In the genomic region with DNA sequence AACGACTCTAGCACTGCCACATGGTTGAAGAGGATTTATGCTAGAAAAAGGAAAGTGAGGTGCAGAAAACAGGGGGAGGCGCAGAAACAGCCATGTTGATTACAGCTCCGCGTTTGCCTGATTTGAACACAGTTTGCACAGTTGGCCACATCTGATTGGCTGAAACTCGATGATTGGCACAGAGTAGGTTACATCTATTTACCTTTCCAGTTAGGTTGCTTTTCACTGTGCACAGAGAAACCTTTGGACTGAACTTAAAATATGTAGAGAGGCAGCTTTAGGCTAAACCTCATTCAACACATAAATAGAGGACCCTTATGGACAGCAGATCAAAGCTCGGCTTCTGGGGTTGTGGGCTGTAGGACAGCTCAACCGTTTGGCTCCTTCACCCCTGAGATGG, we compare ENCODE assay signal across 20 cellular contexts.
DNase-seq lines count a peak whose midpoint lies in the region; ATAC-seq, FAIRE-seq and TF ChIP-seq lines count a peak whose summit lies in the region.
"Had no signal": no experiment of that assay in that cellular context is flagged by ENCODE, and none has a peak within 500 bp of the region (broad histone marks: within the 10 kb centered on the region; RNA-seq: fewer than 3 reads in every experiment).

No MANE protein-coding gene starts in this region.

- H3K9me3 ChIP-seq in HepG2 (ENCODE audit: low read length): no peaks in the 10 kb centered on the region
- no peaks in the 10 kb centered on the region for H3K9me3 ChIP-seq in right lobe of liver
- no peaks in the 10 kb centered on the region for H3K9me3 ChIP-seq in KOPT-K1 (ENCODE audit: insufficient read depth, low read length, poor library complexity, severe bottlenecking)
- H3K9me3 ChIP-seq in esophagus muscularis mucosa: no peaks in the 10 kb centered on the region
- H3K9me3 ChIP-seq: Caco-2 had no signal

- no TSS peak for BruUV-seq in HepG2 (replicated peaks; lab: Mats Ljungman, UMichigan)

- peak overlapping the region; percentile 29 for H3K4me2 ChIP-seq in HepG2 (ENCODE audit: low read depth, low read length)

- peak; percentile 75 for ATAC-seq in HepG2
- ATAC-seq in right lobe of liver: no peak
- ATAC-seq in HG02852 (IDR thresholded peaks at IDR 0.05; ENCODE audit: unreplicated experiment): no peak
- no peak for ATAC-seq in HG03108 (IDR thresholded peaks at IDR 0.05; ENCODE audit: unreplicated experiment)
- ATAC-seq: CD8-positive, alpha-beta T cell; HCT116 had no signal

- H3K27me3 ChIP-seq in HepG2 (ENCODE audit: control insufficient read depth in 1 of 2, insufficient read depth in 2 of 2, low read length in 2 of 2) (no peaks in the 10 kb centered on the region), right lobe of liver (no peaks in the 10 kb centered on the region), esophagus muscularis mucosa (no peaks in the 10 kb centered on the region)

- intact Hi-C loops in HepG2 (cut with micrococcal nuclease; ENCODE audit: unreplicated experiment): no loop called here
- intact Hi-C loops in right lobe of liver (cut with DNase I): no loop called here
- intact Hi-C loops in esophagus muscularis mucosa (cut with DNase I): no loop called here

- CTCF ChIA-PET in HepG2 (lab: Yijun Ruan, JAX; ENCODE audit: low intra/inter-chr PET ratio, low total read pairs): no interaction called here

- no peak for TF ChIP-seq RAD21 in HepG2 (CRISPR knock-in tag; IDR thresholded peaks at IDR 0.05)

- no peaks in the 10 kb centered on the region for H3K79me2 ChIP-seq in HepG2 (ENCODE audit: insufficient read depth, low read length)

- WGBS in HepG2 (ENCODE audit: low lambda C conversion rate): 24% methylated on average over 7 of the region's 7 CpGs
- 68% methylated on average over 7 of the region's 7 CpGs for WGBS in right lobe of liver (ENCODE audit: insufficient coverage, low coverage, low lambda C conversion rate, missing lambda C conversion rate)
- 93% methylated on average over 7 of the region's 7 CpGs for WGBS in esophagus muscularis mucosa

- no peaks in the 10 kb centered on the region for H3K36me3 ChIP-seq in HepG2 (replicated peaks in 1 of 2; ENCODE audit: control insufficient read depth in 1 of 2, insufficient read depth in 2 of 2, low read length in 2 of 2)
- H3K36me3 ChIP-seq in right lobe of liver: no peaks in the 10 kb centered on the region
- H3K36me3 ChIP-seq in KOPT-K1 (ENCODE audit: insufficient read depth, low read length): no peaks in the 10 kb centered on the region
- no peaks in the 10 kb centered on the region for H3K36me3 ChIP-seq in esophagus muscularis mucosa

- H3K4me3 ChIP-seq in HepG2 (replicated peaks in 1 of 3; ENCODE audit: insufficient read depth in 1 of 3, low read depth in 2 of 3, low read length in 3 of 3): no peak overlapping the region
- no peak overlapping the region for H3K4me3 ChIP-seq in right lobe of liver
- no peak overlapping the region for H3K4me3 ChIP-seq in esophagus muscularis mucosa
- H3K4me3 ChIP-seq: GM23248 had no signal

- POLR2A ChIA-PET in HepG2 (lab: Yijun Ruan, JAX): no interaction called here

- in situ Hi-C loops in HepG2 (cut with HindIII; ENCODE audit: extremely low pct_ligation_motif_present, low pct_unique_long_range_greater_than_20kb): no loop called here

- no peak overlapping the region for H2AFZ ChIP-seq in HepG2 (ENCODE audit: low read length)
- H2AFZ ChIP-seq: GM23248 had no signal

- H3K27ac ChIP-seq in HepG2 (ENCODE audit: extremely low read length, insufficient read depth, low read length) (no peak overlapping the region), right lobe of liver (no peak overlapping the region), KOPT-K1 (ENCODE audit: low read depth, low read length, poor library complexity, severe bottlenecking) (peak overlapping the region; percentile 84), VCaP (peak overlapping the region; percentile 66; the same call in 1 of the 2 replicates), esophagus muscularis mucosa (replicated peaks in 1 of 4) (no peak overlapping the region)
- H3K27ac ChIP-seq: 22Rv1, GM23248 had no signal

- no peaks in the 10 kb centered on the region for H4K20me1 ChIP-seq in HepG2 (ENCODE audit: insufficient read depth, low read length)

- TF ChIP-seq CTCF in HepG2 (CRISPR knock-in tag; IDR thresholded peaks at IDR 0.05): no peak
- no peak for TF ChIP-seq CTCF in right lobe of liver (IDR thresholded peaks at IDR 0.05)
- TF ChIP-seq CTCF in VCaP (conservative IDR thresholded peaks at IDR 0.05): no peak
- TF ChIP-seq CTCF in esophagus muscularis mucosa (IDR thresholded peaks at IDR 0.05): no peak

- peak; percentile 36 for DNase-seq in HepG2 (ENCODE audit: low spot score)
- no peak for DNase-seq in right lobe of liver
- no peak for DNase-seq in esophagus muscularis mucosa (ENCODE audit: extremely low spot score)
- DNase-seq: C1 segment of cervical spinal cord; CD4-positive, CD25-positive, alpha-beta regulatory T cell; CD8-positive, alpha-beta T cell; DMS153; DND-41; GM23248; H9 had no signal

- H3K9ac ChIP-seq in HepG2 (ENCODE audit: insufficient read depth, low read depth, low read length): no peak overlapping the region
- H3K9ac ChIP-seq: GM23248 had no signal

- TF ChIP-seq EP300 in HepG2 (IDR thresholded peaks at IDR 0.05; ENCODE audit: low read depth in 2 of 2, low read length in 2 of 2) (no peak), HepG2 (CRISPR knock-in tag; IDR thresholded peaks at IDR 0.05; ENCODE audit: borderline replicate concordance) (no peak), esophagus muscularis mucosa (IDR thresholded peaks at IDR 0.05) (no peak)

- TF ChIP-seq POLR2A in HepG2 (IDR thresholded peaks at IDR 0.05; ENCODE audit: insufficient read depth in 1 of 2, low read depth in 2 of 2, low read length in 2 of 2) (no peak), right lobe of liver (IDR thresholded peaks at IDR 0.05) (no peak), esophagus muscularis mucosa (IDR thresholded peaks at IDR 0.05; ENCODE audit: low read depth) (no peak)

- H3K4me1 ChIP-seq in HepG2 (ENCODE audit: insufficient read depth, low read length) (peaks cover 8% of the 10 kb centered on the region; the same call in 1 of the 2 replicates), right lobe of liver (no peaks in the 10 kb centered on the region), esophagus muscularis mucosa (peaks cover 0 to 10% (median 7%) of the 10 kb centered on the region in 4 donors)

- no peak for FAIRE-seq in HepG2 (lab: Jason Lieb, UNC)
- FAIRE-seq: A204.1, G401.6, GM12892 had no signal

TF ChIP-seq in HepG2, 621 proteins besides CTCF, POLR2A, EP300 and RAD21:
- TF ChIP-seq FOXA3 (CRISPR knock-in tag; IDR thresholded peaks at IDR 0.05) (peak; percentile 7; the same call in 1 of the 2 replicates), NFYB (CRISPR knock-in tag; IDR thresholded peaks at IDR 0.05) (peak; percentile 61), FOXA1 (IDR thresholded peaks at IDR 0.05) (no peak), FOXA1 (CRISPR knock-in tag; IDR thresholded peaks at IDR 0.05) (peak; percentile 40; the same call in 1 of the 2 replicates), HOXA3 (CRISPR knock-in tag; IDR thresholded peaks at IDR 0.05) (peak; percentile 31; the same call in 1 of the 2 replicates), HNF4A (CRISPR knock-in tag; IDR thresholded peaks at IDR 0.05) (peak; percentile 56; the same call in 1 of the 2 replicates), CEBPB (IDR thresholded peaks at IDR 0.05; ENCODE audit: borderline replicate concordance, low read depth, low read length) (no peak), ATF7 (IDR thresholded peaks at IDR 0.05) (no peak), ATF7 (CRISPR knock-in tag; IDR thresholded peaks at IDR 0.05) (no peak), NFYC (CRISPR knock-in tag; IDR thresholded peaks at IDR 0.05) (peak; percentile 63)
- TF ChIP-seq, protein P1, sequence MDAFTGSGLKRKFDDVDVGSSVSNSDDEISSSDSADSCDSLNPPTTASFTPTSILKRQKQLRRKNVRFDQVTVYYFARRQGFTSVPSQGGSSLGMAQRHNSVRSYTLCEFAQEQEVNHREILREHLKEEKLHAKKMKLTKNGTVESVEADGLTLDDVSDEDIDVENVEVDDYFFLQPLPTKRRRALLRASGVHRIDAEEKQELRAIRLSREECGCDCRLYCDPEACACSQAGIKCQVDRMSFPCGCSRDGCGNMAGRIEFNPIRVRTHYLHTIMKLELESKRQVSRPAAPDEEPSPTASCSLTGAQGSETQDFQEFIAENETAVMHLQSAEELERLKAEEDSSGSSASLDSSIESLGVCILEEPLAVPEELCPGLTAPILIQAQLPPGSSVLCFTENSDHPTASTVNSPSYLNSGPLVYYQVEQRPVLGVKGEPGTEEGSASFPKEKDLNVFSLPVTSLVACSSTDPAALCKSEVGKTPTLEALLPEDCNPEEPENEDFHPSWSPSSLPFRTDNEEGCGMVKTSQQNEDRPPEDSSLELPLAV (CRISPR knock-in tag; conservative IDR thresholded peaks at IDR 0.05; ENCODE audit: low read depth): no peak
- TF ChIP-seq, protein P2, sequence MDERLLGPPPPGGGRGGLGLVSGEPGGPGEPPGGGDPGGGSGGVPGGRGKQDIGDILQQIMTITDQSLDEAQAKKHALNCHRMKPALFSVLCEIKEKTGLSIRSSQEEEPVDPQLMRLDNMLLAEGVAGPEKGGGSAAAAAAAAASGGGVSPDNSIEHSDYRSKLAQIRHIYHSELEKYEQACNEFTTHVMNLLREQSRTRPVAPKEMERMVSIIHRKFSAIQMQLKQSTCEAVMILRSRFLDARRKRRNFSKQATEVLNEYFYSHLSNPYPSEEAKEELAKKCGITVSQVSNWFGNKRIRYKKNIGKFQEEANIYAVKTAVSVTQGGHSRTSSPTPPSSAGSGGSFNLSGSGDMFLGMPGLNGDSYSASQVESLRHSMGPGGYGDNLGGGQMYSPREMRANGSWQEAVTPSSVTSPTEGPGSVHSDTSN (CRISPR knock-in tag; IDR thresholded peaks at IDR 0.05): peak; percentile 80
TF ChIP-seq in HepG2: peak in this region for 7.

Comparison
In these comparisons a context has a peak if more than half of its experiments do, and no peak if none do; other contexts are left out.
1. H3K27ac ChIP-seq: peak in KOPT-K1 (single experiment) and VCaP (single experiment); none in HepG2 (single experiment), right lobe of liver (0 of 3) and esophagus muscularis mucosa (0 of 4).